17 cellular contexts compared by ENCODE assay signal in genomic region chr22:40376149-40376548, GRCh38. TPM values are rescaled to one million over a fixed set of nuclear protein-coding genes. Genes with fewer than 3 reads are reported as not detected.
DNase-seq lines count a peak whose midpoint lies in the region; ATAC-seq, FAIRE-seq and TF ChIP-seq lines count a peak whose summit lies in the region.
"Had no signal": no experiment of that assay in that cellular context is flagged by ENCODE, and none has a peak within 500 bp of the region (broad histone marks: within the 10 kb centered on the region; RNA-seq: fewer than 3 reads in every experiment).

No MANE protein-coding gene starts in this region.

- H3K27me3 Mint-ChIP-seq in stimulated activated memory B cell treated with anti-CD40 and anti-IgM and Interleukin-4, amounts not matched to agents 10 μg/mL and 1 μg/mL and 100 μg/mL, for 72 hours, result no peaks in the 10 kb centered on the region

- H3K79me2 ChIP-seq in Karpas-422 (ENCODE audit: low read length), result peaks cover 82% of the 10 kb centered on the region

- H3K4me1 Mint-ChIP-seq in stimulated activated memory B cell treated with anti-CD40 and anti-IgM and Interleukin-4, amounts not matched to agents 10 μg/mL and 1 μg/mL and 100 μg/mL, for 72 hours, result peaks cover 63% of the 10 kb centered on the region

- peak; percentile 59 for ATAC-seq in stimulated activated memory B cell treated with anti-CD40 and anti-IgM and Interleukin-4, amounts not matched to agents 10 μg/mL and 1 μg/mL and 100 μg/mL, for 72 hours

- H3K4me2 ChIP-seq in BLaER1 (peak overlapping the region; percentile 84), Karpas-422 (ENCODE audit: low read depth, low read length, poor library complexity, severe bottlenecking) (peak overlapping the region; percentile 60)
- H3K4me2 ChIP-seq: PC-9 had no signal

- H3K4me3 ChIP-seq in BLaER1, result no peak overlapping the region
- H3K4me3 ChIP-seq in Karpas-422 (ENCODE audit: low read length), result 0 out of 2 replicates have a peak overlapping the region, but pooled peaks have one; percentile 14
- no peak overlapping the region for H3K4me3 ChIP-seq in kidney (ENCODE audit: low read length in 2 of 2)
- H3K4me3 ChIP-seq: GM23248, PC-9 had no signal

- H4K20me1 ChIP-seq in BLaER1 (peaks cover 33% of the 10 kb centered on the region; the same call in 1 of the 2 replicates), Karpas-422 (ENCODE audit: insufficient read depth, low read depth, low read length) (no peaks in the 10 kb centered on the region)

- peak overlapping the region; percentile 61; the same call in 1 of the 2 replicates for H3K9ac ChIP-seq in BLaER1
- H3K9ac ChIP-seq in Karpas-422 (ENCODE audit: low read length), result peak overlapping the region; percentile 64
- no peak overlapping the region for H3K9ac ChIP-seq in kidney (ENCODE audit: low read length in 2 of 2)
- H3K9ac ChIP-seq: GM23248 had no signal

- no peaks in the 10 kb centered on the region for H3K9me3 ChIP-seq in BLaER1
- no peaks in the 10 kb centered on the region for H3K9me3 ChIP-seq in Karpas-422 (ENCODE audit: low read length)
- H3K9me3 ChIP-seq in kidney (ENCODE audit: control insufficient read depth in 1 of 2, low read length in 2 of 2), result no peaks in the 10 kb centered on the region

- no peaks in the 10 kb centered on the region for H3K9me2 ChIP-seq in Karpas-422 (replicated peaks; ENCODE audit: insufficient read depth, low read length)

- H3K4me1 ChIP-seq in BLaER1, result peaks cover 78% of the 10 kb centered on the region
- H3K4me1 ChIP-seq in Karpas-422 (ENCODE audit: low read length), result peaks cover 65% of the 10 kb centered on the region
- H3K4me1 ChIP-seq in kidney (ENCODE audit: control insufficient read depth in 1 of 2, insufficient read depth in 1 of 2, low read depth in 1 of 2, low read length in 2 of 2), result no peaks in the 10 kb centered on the region

- intact Hi-C loops in kidney (cut with DNase I), result no loop called here

- H3K36me3 ChIP-seq in BLaER1 (peaks cover 31% of the 10 kb centered on the region; the same call in 1 of the 2 replicates), Karpas-422 (ENCODE audit: insufficient read depth, low read length) (peaks cover 25% of the 10 kb centered on the region), kidney (ENCODE audit: control insufficient read depth in 1 of 2, insufficient read depth in 2 of 2, low read length in 2 of 2) (peaks cover 0 to 2% of the 10 kb centered on the region in 2 donors)

- H3K9me3 Mint-ChIP-seq in stimulated activated memory B cell treated with anti-CD40 and anti-IgM and Interleukin-4, amounts not matched to agents 10 μg/mL and 1 μg/mL and 100 μg/mL, for 72 hours, result no peaks in the 10 kb centered on the region

- H3K27ac ChIP-seq in BLaER1, result peak overlapping the region; percentile 76
- peak overlapping the region; percentile 100 for H3K27ac ChIP-seq in Karpas-422 (ENCODE audit: low read length)
- H3K27ac ChIP-seq in kidney (ENCODE audit: low read depth in 2 of 2, low read length in 2 of 2), result no peak overlapping the region
- H3K27ac ChIP-seq: GM23248, PC-9 had no signal

- no peak for TF ChIP-seq CTCF in kidney (IDR thresholded peaks at IDR 0.05; ENCODE audit: borderline replicate concordance, extremely low read depth, insufficient read depth)

- no peak overlapping the region for H3K4me3 Mint-ChIP-seq in stimulated activated memory B cell treated with anti-CD40 and anti-IgM and Interleukin-4, amounts not matched to agents 10 μg/mL and 1 μg/mL and 100 μg/mL, for 72 hours

- peaks cover 6% of the 10 kb centered on the region for H3K36me3 Mint-ChIP-seq in stimulated activated memory B cell treated with anti-CD40 and anti-IgM and Interleukin-4, amounts not matched to agents 10 μg/mL and 1 μg/mL and 100 μg/mL, for 72 hours

- H3K27me3 ChIP-seq in BLaER1, result no peaks in the 10 kb centered on the region
- H3K27me3 ChIP-seq in Karpas-422 (ENCODE audit: low read length), result no peaks in the 10 kb centered on the region

- peak overlapping the region; percentile 72 for H3K27ac Mint-ChIP-seq in stimulated activated memory B cell treated with anti-CD40 and anti-IgM and Interleukin-4, amounts not matched to agents 10 μg/mL and 1 μg/mL and 100 μg/mL, for 72 hours

- DNase-seq in Karpas-422 (peak; percentile 94), kidney tubule cell (ENCODE audit: low spot score) (peak; percentile 26), iPS-NIHi7 (ENCODE audit: extremely low spot score) (no peak), epidermal melanocyte (ENCODE audit: insufficient read length, low spot score) (no peak), superior temporal gyrus (ENCODE audit: extremely low spot score) (no peak), kidney (no peak)
- DNase-seq: 8988T, GM23248, HCEC 1CT, IMR-90, NCI-H1417, NCI-H1930, NCI-H2171 treated with DMSO at 0.1 percent for 48 hours, NCI-H748 treated with DMSO at 0.1 percent for 48 hours, PC-9 had no signal

- no peak overlapping the region for H2AFZ ChIP-seq in Karpas-422 (ENCODE audit: low read length)
- H2AFZ ChIP-seq: GM23248, PC-9 had no signal

- FAIRE-seq in kidney (lab: Jason Lieb, UNC), result no peak

RNA-seq across cellular contexts. Expression of gene SGSM3, which starts 5.8 kb away (rescaled TPM):
- total RNA-seq in Karpas-422 (2014; rRNA removed; shearing (Covaris generic); ENCODE audit: low replicate concordance), result 108 and 251 TPM in 2 replicates
- total RNA-seq in kidney, result 56.4 TPM
- polyA plus RNA-seq in kidney (ENCODE audit: insufficient read depth, low read depth, low replicate concordance), result 52.2 TPM

RNA-seq across cellular contexts. Expression of gene ADSL, which starts 29.8 kb away (rescaled TPM):
- total RNA-seq in Karpas-422 (2014; rRNA removed; shearing (Covaris generic); ENCODE audit: low replicate concordance), result 165 and 188 TPM in 2 replicates
- 42.5 TPM for total RNA-seq in kidney
- 57.5 TPM for polyA plus RNA-seq in kidney (ENCODE audit: insufficient read depth, low read depth, low replicate concordance)

Comparison
In these comparisons a context has a peak if more than half of its experiments do, and no peak if none do; other contexts are left out.
1. H3K27ac ChIP-seq: peak in BLaER1 (single experiment) and Karpas-422 (single experiment); none in kidney (0 of 2).
2. H3K9ac ChIP-seq: peak in BLaER1 (single experiment) and Karpas-422 (single experiment); none in kidney (0 of 2).
3. DNase-seq: peak in Karpas-422 (single experiment) and kidney tubule cell (single experiment); none in iPS-NIHi7 (single experiment), epidermal melanocyte (single experiment), superior temporal gyrus (single experiment) and kidney (single experiment).